In genomic region chr7:5354460-5355279, GRCh38 we compare ENCODE assay signal across 9 cellular contexts.
A peak's percentile ranks its signal among the peaks of the same experiment; 100 is the strongest.
DNase-seq lines count a peak whose midpoint lies in the region; FAIRE-seq and TF ChIP-seq lines count a peak whose summit lies in the region.
"Had no signal": no experiment of that assay in that cellular context is flagged by ENCODE, and none has a peak within 500 bp of the region (broad histone marks: within the 10 kb centered on the region; RNA-seq: fewer than 3 reads in every experiment).

No MANE protein-coding gene starts in this region.

- H3K27ac ChIP-seq in HEK293 (ENCODE audit: extremely low read depth, low read depth, low read length) = no peak overlapping the region
- H3K27ac ChIP-seq in hepatocyte = peak overlapping the region; percentile 35
- peak overlapping the region in 1 of 2 donors; percentile 83 for H3K27ac ChIP-seq in small intestine (ENCODE audit: low read depth in 1 of 2, low read length in 1 of 2)
- H3K27ac ChIP-seq in spleen = peak overlapping the region in 4 of 8 donors; percentile 14 to 32 (median 24)

- WGBS in hepatocyte (ENCODE audit: low lambda C conversion rate, missing lambda C conversion rate) = 38% methylated on average over 18 of the region's 18 CpGs
- 20 to 36% (median 28%) methylated on average over 18 of the region's 18 CpGs for WGBS in small intestine, 3 donors
- WGBS in spleen, 5 donors = 72 to 84% (median 76%) methylated on average over 18 of the region's 18 CpGs

- H3K79me2 ChIP-seq in hepatocyte = peaks cover 97% of the 10 kb centered on the region

- H4K20me1 ChIP-seq in hepatocyte (ENCODE audit: insufficient read depth, poor library complexity, severe bottlenecking) = peaks cover 85% of the 10 kb centered on the region

- intact Hi-C loops in spleen (cut with DNase I; ENCODE audit: low total_unique reads) = no loop called here

- peak overlapping the region; percentile 30 for H3K4me2 ChIP-seq in hepatocyte

- no peaks in the 10 kb centered on the region for H3K9me2 ChIP-seq in hepatocyte (replicated peaks; ENCODE audit: insufficient read depth)

- H3K4me1 ChIP-seq in HEK293 (ENCODE audit: control insufficient read depth, insufficient read depth, low read length) (no peaks in the 10 kb centered on the region; the same call in 1 of the 2 replicates), hepatocyte (ENCODE audit: insufficient read depth) (peaks cover 23% of the 10 kb centered on the region), small intestine (ENCODE audit: control insufficient read depth in 2 of 2, insufficient read depth in 1 of 2, low read depth in 1 of 2, low read length in 1 of 2) (peaks cover 0 to 3% of the 10 kb centered on the region in 2 donors), spleen (peaks cover 4 to 34% (median 13%) of the 10 kb centered on the region in 6 donors)

- H3K4me3 ChIP-seq in HEK293 (ENCODE audit: low read depth, low read length) (no peak overlapping the region), hepatocyte (no peak overlapping the region), small intestine (ENCODE audit: low read depth in 1 of 2, low read length in 2 of 2) (no peak overlapping the region), spleen (no peak overlapping the region)

- no peaks in the 10 kb centered on the region for H3K9me3 ChIP-seq in HEK293 (ENCODE audit: control insufficient read depth, insufficient read depth, low read depth, low read length)
- no peaks in the 10 kb centered on the region for H3K9me3 ChIP-seq in hepatocyte (ENCODE audit: low read depth)
- H3K9me3 ChIP-seq in small intestine (ENCODE audit: control insufficient read depth, low read depth) = no peaks in the 10 kb centered on the region
- no peaks in the 10 kb centered on the region for H3K9me3 ChIP-seq in spleen

- H3K27me3 ChIP-seq in hepatocyte = no peaks in the 10 kb centered on the region
- H3K27me3 ChIP-seq in small intestine (ENCODE audit: control insufficient read depth in 2 of 2, insufficient read depth in 2 of 2, low read length in 2 of 2) = no peaks in the 10 kb centered on the region
- H3K27me3 ChIP-seq in spleen (replicated peaks in 1 of 7) = no peaks in the 10 kb centered on the region

- TF ChIP-seq CTCF in HEK293 (tag by site-specific recombination; IDR thresholded peaks at IDR 0.05) = no peak
- TF ChIP-seq CTCF in hepatocyte (IDR thresholded peaks at IDR 0.05; ENCODE audit: poor library complexity) = no peak
- TF ChIP-seq CTCF in spleen (IDR thresholded peaks at IDR 0.05 in 8 of 11, conservative IDR thresholded peaks at IDR 0.05 in 3 of 11) = no peak

- CTCF ChIA-PET in HEK293 (lab: Yijun Ruan, JAX) = interaction anchor here (0.6 to 1.8 kb wide), 3 partner anchors 12 to 1979 kb away, joined by 3 to 7 read pairs (median 6); no protein-coding TSS in a partner anchor

- DNase-seq in amniotic epithelial cell (ENCODE audit: low read depth) = peak; percentile 73
- DNase-seq in hepatocyte (ENCODE audit: low spot score) = peak; percentile 74
- DNase-seq in small intestine = peak; percentile 62
- DNase-seq in mesenteric fat pad (ENCODE audit: low spot score) = no peak
- DNase-seq in spleen = no peak
- no peak for DNase-seq in activated CD4-positive, CD25-positive, alpha-beta regulatory T cell (lab: John Stamatoyannopoulos, UW)
- DNase-seq in activated CD4-positive, alpha-beta T cell treated with anti-CD3 and anti-CD28 coated beads for 1 hour = no peak
- DNase-seq: SW 1271 had no signal

- POLR2A ChIA-PET in HEK293 (lab: Yijun Ruan, JAX) = interaction anchor here (0.7 kb wide), 1 partner anchor 89 kb away, joined by 4 read pairs; no protein-coding TSS in a partner anchor

- no peak overlapping the region for H2AFZ ChIP-seq in hepatocyte

- TF ChIP-seq POLR2A in spleen (IDR thresholded peaks at IDR 0.05) = no peak

- FAIRE-seq in small intestine (lab: Jason Lieb, UNC) = no peak

- H3K36me3 ChIP-seq in HEK293 (ENCODE audit: control insufficient read depth in 2 of 2, insufficient read depth in 1 of 2, low read length in 2 of 2) = peaks cover 42 to 57% of the 10 kb centered on the region in 2 experiments
- H3K36me3 ChIP-seq in hepatocyte (replicated peaks; ENCODE audit: insufficient read depth, low read depth) = no peaks in the 10 kb centered on the region
- peaks cover 19 to 21% of the 10 kb centered on the region in 2 donors for H3K36me3 ChIP-seq in small intestine (ENCODE audit: control insufficient read depth in 2 of 2, insufficient read depth in 2 of 2, low read length in 2 of 2)
- H3K36me3 ChIP-seq in spleen = peaks cover 0 to 100% (median 82%) of the 10 kb centered on the region in 6 donors

TF ChIP-seq in HEK293, 187 proteins besides CTCF, POLR2A, EP300 and RAD21:
- TF ChIP-seq EGR2 (tag by site-specific recombination; IDR thresholded peaks at IDR 0.05; ENCODE audit: low read depth) (0 out of 2 replicates have a peak, but pooled peaks have one; percentile 16), KLF1 (tag by site-specific recombination; IDR thresholded peaks at IDR 0.05) (no peak)

Comparison
In these comparisons a context has a peak if more than half of its experiments do, and no peak if none do; other contexts are left out.
1. DNase-seq: peak in amniotic epithelial cell (single experiment), hepatocyte (single experiment) and small intestine (single experiment); none in mesenteric fat pad (single experiment), spleen (single experiment), activated CD4-positive, CD25-positive, alpha-beta regulatory T cell (0 of 4) and activated CD4-positive, alpha-beta T cell treated with anti-CD3 and anti-CD28 coated beads for 1 hour (single experiment).